Comparison of ENCODE assay signal across 12 cellular contexts in the genomic region with DNA sequence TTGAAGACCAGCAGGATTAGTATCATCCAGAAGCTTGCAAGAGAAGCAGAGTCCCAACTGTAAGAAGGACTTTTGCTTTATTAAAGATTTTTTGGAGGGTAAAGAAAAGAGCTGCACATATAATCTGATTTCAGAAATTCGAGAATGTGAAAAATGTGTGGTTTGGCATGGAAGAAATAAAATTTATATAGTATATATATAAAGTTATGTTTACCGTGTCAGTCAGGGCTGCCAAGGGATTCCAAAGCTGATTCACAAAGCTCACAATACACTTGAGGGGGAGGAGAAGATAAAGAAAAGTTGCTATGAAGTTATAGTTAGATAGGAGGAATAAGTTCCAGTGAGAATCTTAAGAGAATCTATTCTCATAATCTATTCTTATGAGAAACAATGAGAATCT.
DNase-seq lines count a peak whose midpoint lies in the region; ATAC-seq and TF ChIP-seq lines count a peak whose summit lies in the region.
"Had no signal": no experiment of that assay in that cellular context is flagged by ENCODE, and none has a peak within 500 bp of the region (broad histone marks: within the 10 kb centered on the region; RNA-seq: fewer than 3 reads in every experiment).

No MANE protein-coding gene starts in this region.

- H3K4me2 ChIP-seq in IMR-90 (ENCODE audit: low read depth, low read length) = no peak overlapping the region
- H3K4me2 ChIP-seq in H9 (ENCODE audit: insufficient read depth, insufficient read length, low read length) = no peak overlapping the region
- H3K4me2 ChIP-seq: BLaER1 treated with 17β-estradiol and CSF1 and Interleukin-3, amounts not matched to agents 10 nM and 100 nM had no signal

- H3K36me3 ChIP-seq in IMR-90 (ENCODE audit: control insufficient read depth, insufficient read depth, low read length) (no peaks in the 10 kb centered on the region), adipocyte (ENCODE audit: control insufficient read depth, insufficient read depth, low read length, severe bottlenecking) (no peaks in the 10 kb centered on the region)
- H3K36me3 ChIP-seq: BLaER1 treated with 17β-estradiol and CSF1 and Interleukin-3, amounts not matched to agents 10 nM and 100 nM had no signal

- H4K20me1 ChIP-seq in IMR-90 (ENCODE audit: insufficient read depth, low read length) = no peaks in the 10 kb centered on the region
- H4K20me1 ChIP-seq in H9 (ENCODE audit: control insufficient read depth, insufficient read depth, insufficient read length) = no peaks in the 10 kb centered on the region
- H4K20me1 ChIP-seq: BLaER1 treated with 17β-estradiol and CSF1 and Interleukin-3, amounts not matched to agents 10 nM and 100 nM had no signal

- no peaks in the 10 kb centered on the region for H3K27me3 Mint-ChIP-seq in activated CD4-positive, alpha-beta memory T cell treated with anti-CD3 and anti-CD28 coated beads for 36 hours
- no peaks in the 10 kb centered on the region for H3K27me3 Mint-ChIP-seq in H9 (ENCODE audit: low read depth)
- H3K27me3 Mint-ChIP-seq: CD4-positive, CD25-positive, alpha-beta regulatory T cell had no signal

- H2BK12ac ChIP-seq in H9 (ENCODE audit: insufficient read length, low read depth, low read length) = no peak overlapping the region

- no peak for TF ChIP-seq POLR2A in IMR-90 (IDR thresholded peaks at IDR 0.05; ENCODE audit: low read depth, low read length)

- H4K5ac ChIP-seq in IMR-90 (ENCODE audit: low read depth, low read length) (no peak overlapping the region; the same call in 1 of the 2 replicates), H9 (ENCODE audit: insufficient read length, low read depth, low read length) (no peak overlapping the region)

- no peak overlapping the region for H4K8ac ChIP-seq in IMR-90 (ENCODE audit: low read depth in 2 of 2, low read length in 2 of 2)
- H4K8ac ChIP-seq in H9 (replicated peaks; ENCODE audit: insufficient read length, low read depth, low read length) = no peak overlapping the region

- no peak overlapping the region for H3K23ac ChIP-seq in IMR-90 (ENCODE audit: low read depth, low read length)
- no peak overlapping the region for H3K23ac ChIP-seq in H9 (ENCODE audit: insufficient read length, low read depth, low read length)

- TF ChIP-seq CTCF in IMR-90 (conservative IDR thresholded peaks at IDR 0.05; ENCODE audit: low read depth, low read length) = no peak
- no peak for TF ChIP-seq CTCF in cardiac fibroblast (IDR thresholded peaks at IDR 0.05; ENCODE audit: low read depth, low read length)
- no peak for TF ChIP-seq CTCF in fibroblast of the aortic adventitia (IDR thresholded peaks at IDR 0.05; ENCODE audit: insufficient read depth, low read length)
- no peak for TF ChIP-seq CTCF in H9 (conservative IDR thresholded peaks at IDR 0.05)

- H3K27ac ChIP-seq in IMR-90 (ENCODE audit: insufficient read depth, low read length) (no peak overlapping the region), H9 (ENCODE audit: insufficient read length, low read depth, low read length) (no peak overlapping the region)
- H3K27ac ChIP-seq: BLaER1 treated with 17β-estradiol and CSF1 and Interleukin-3, amounts not matched to agents 10 nM and 100 nM had no signal

- H2BK5ac ChIP-seq in IMR-90 (ENCODE audit: low read depth, low read length, poor library complexity, severe bottlenecking) = peak overlapping the region; percentile 63
- no peak overlapping the region for H2BK5ac ChIP-seq in H9 (ENCODE audit: insufficient read length, low read length)

- no peak overlapping the region for H3K9ac ChIP-seq in IMR-90 (ENCODE audit: low read depth, low read length)
- no peak overlapping the region for H3K9ac ChIP-seq in adipocyte (ENCODE audit: low read length)
- H3K9ac ChIP-seq in H9 (ENCODE audit: extremely low read depth, insufficient read length, low read length) = no peak overlapping the region
- H3K9ac ChIP-seq: BLaER1 treated with 17β-estradiol and CSF1 and Interleukin-3, amounts not matched to agents 10 nM and 100 nM had no signal

- no peaks in the 10 kb centered on the region for H3K9me3 Mint-ChIP-seq in activated CD4-positive, alpha-beta memory T cell treated with anti-CD3 and anti-CD28 coated beads for 36 hours
- H3K9me3 Mint-ChIP-seq in H9 = no peaks in the 10 kb centered on the region

- H3K36me3 Mint-ChIP-seq in activated CD4-positive, alpha-beta memory T cell treated with anti-CD3 and anti-CD28 coated beads for 36 hours = no peaks in the 10 kb centered on the region
- no peaks in the 10 kb centered on the region for H3K36me3 Mint-ChIP-seq in H9 (ENCODE audit: insufficient read depth in 1 of 3, low read depth in 3 of 3)
- H3K36me3 Mint-ChIP-seq: CD4-positive, CD25-positive, alpha-beta regulatory T cell had no signal

- H3K79me1 ChIP-seq in IMR-90 (ENCODE audit: low read depth in 1 of 2, low read length in 2 of 2) = no peaks in the 10 kb centered on the region
- H3K79me1 ChIP-seq in H9 (ENCODE audit: insufficient read depth, low read depth, low read length, poor library complexity, severe bottlenecking) = no peaks in the 10 kb centered on the region

- WGBS in IMR-90 (ENCODE audit: extremely low coverage in 2 of 2, insufficient read length in 1 of 2), 2 experiments = 100% methylated on average over 1 of the region's 2 CpGs; no CpG with 5 or more reads in 1 of the 2 experiments
- WGBS in H9 (ENCODE audit: extremely low coverage, insufficient read length, low lambda C conversion rate) = no CpG with 5 or more reads among the region's 2 CpGs

- no peak overlapping the region for H3T11ph ChIP-seq in H9 (ENCODE audit: low read length)

- H3K14ac ChIP-seq in IMR-90 (replicated peaks; ENCODE audit: low read depth, low read length) (no peak overlapping the region), H9 (ENCODE audit: insufficient read depth, low read length) (no peak overlapping the region)

- no peak overlapping the region for H3K4me3 Mint-ChIP-seq in activated CD4-positive, alpha-beta memory T cell treated with anti-CD3 and anti-CD28 coated beads for 36 hours
- H3K4me3 Mint-ChIP-seq in H9 = no peak overlapping the region
- H3K4me3 Mint-ChIP-seq: CD4-positive, CD25-positive, alpha-beta regulatory T cell had no signal

- no peak overlapping the region for H3K4me3 ChIP-seq in IMR-90 (ENCODE audit: insufficient read depth, low read depth, low read length)
- no peak overlapping the region for H3K4me3 ChIP-seq in adipocyte (ENCODE audit: low read length)
- no peak overlapping the region for H3K4me3 ChIP-seq in cardiac fibroblast (replicated peaks in 1 of 2; ENCODE audit: low read depth in 2 of 2, low read length in 2 of 2)
- no peak overlapping the region for H3K4me3 ChIP-seq in fibroblast of the aortic adventitia (ENCODE audit: low read depth, low read length)
- H3K4me3 ChIP-seq: BLaER1 treated with 17β-estradiol and CSF1 and Interleukin-3, amounts not matched to agents 10 nM and 100 nM had no signal

- H3K18ac ChIP-seq in IMR-90 (ENCODE audit: low read depth, low read length) (peak overlapping the region; percentile 37; the same call in 1 of the 2 replicates), H9 (ENCODE audit: insufficient read length, low read depth, low read length) (no peak overlapping the region)

- H3K9me3 ChIP-seq in IMR-90 (ENCODE audit: control insufficient read depth, insufficient read depth, low read length) (no peaks in the 10 kb centered on the region), adipocyte (ENCODE audit: control insufficient read depth, low read length) (peaks cover 2% of the 10 kb centered on the region), H9 (ENCODE audit: control insufficient read depth, low read depth, low read length) (no peaks in the 10 kb centered on the region)
- H3K9me3 ChIP-seq: BLaER1 treated with 17β-estradiol and CSF1 and Interleukin-3, amounts not matched to agents 10 nM and 100 nM had no signal

- H2AK5ac ChIP-seq in IMR-90 (ENCODE audit: low read depth, low read length) (no peak overlapping the region), H9 (ENCODE audit: insufficient read length, low read length) (no peak overlapping the region)

- 0 out of 2 replicates have a peak overlapping the region, but pooled peaks have one; percentile 13 for H2BK120ac ChIP-seq in IMR-90 (ENCODE audit: low read depth, low read length)
- no peak overlapping the region for H2BK120ac ChIP-seq in H9 (ENCODE audit: low read depth, low read length, poor library complexity, severe bottlenecking)

- peak; percentile 28 for ATAC-seq in IMR-90 (ENCODE audit: low read depth)
- ATAC-seq: HCT116 had no signal

- H3K27me3 ChIP-seq in IMR-90 (ENCODE audit: control insufficient read depth, insufficient read depth, low read length) (no peaks in the 10 kb centered on the region), adipocyte (replicated peaks; ENCODE audit: control insufficient read depth, insufficient read depth, low read length) (no peaks in the 10 kb centered on the region), H9 (ENCODE audit: insufficient read depth, low read length) (no peaks in the 10 kb centered on the region)
- H3K27me3 ChIP-seq: BLaER1 treated with 17β-estradiol and CSF1 and Interleukin-3, amounts not matched to agents 10 nM and 100 nM had no signal

- H3K9me1 ChIP-seq in IMR-90 (ENCODE audit: insufficient read depth, low read length) = no peaks in the 10 kb centered on the region

- in situ Hi-C loops in IMR-90 (cut with MboI; ENCODE audit: low sequenced_read_pairs) = no loop called here

- no peaks in the 10 kb centered on the region for H3K79me2 ChIP-seq in H9 (ENCODE audit: insufficient read depth, low read length)

- peaks cover 5% of the 10 kb centered on the region for H3K4me1 Mint-ChIP-seq in activated CD4-positive, alpha-beta memory T cell treated with anti-CD3 and anti-CD28 coated beads for 36 hours (ENCODE audit: low read depth)
- peaks cover 14% of the 10 kb centered on the region in 2 experiments for H3K4me1 Mint-ChIP-seq in H9

- H2BK20ac ChIP-seq in IMR-90 (ENCODE audit: low read depth, low read length) (no peak overlapping the region), H9 (ENCODE audit: low read depth, low read length, poor library complexity, severe bottlenecking) (no peak overlapping the region)

- TF ChIP-seq RAD21 in IMR-90 (IDR thresholded peaks at IDR 0.05; ENCODE audit: low read length) = no peak

- peaks cover 5% of the 10 kb centered on the region; the same call in 1 of the 2 replicates for H3K4me1 ChIP-seq in IMR-90 (ENCODE audit: control insufficient read depth, insufficient read depth, low read length)
- H3K4me1 ChIP-seq in adipocyte (ENCODE audit: control insufficient read depth, insufficient read depth, low read length) = no peaks in the 10 kb centered on the region
- H3K4me1 ChIP-seq in H9 (ENCODE audit: insufficient read depth, low read length) = no peaks in the 10 kb centered on the region

- H3K56ac ChIP-seq in IMR-90 (ENCODE audit: extremely low read depth, insufficient read depth, low read length) (no peak overlapping the region), H9 (ENCODE audit: insufficient read length, low read depth, low read length) (no peak overlapping the region)

- POLR2A ChIA-PET in IMR-90 (lab: Charles Lee; ENCODE audit: unreplicated experiment) = no interaction called here
- POLR2A ChIA-PET in activated CD4-positive, alpha-beta memory T cell treated with anti-CD3 and anti-CD28 coated beads for 36 hours (lab: Charles Lee) = no interaction called here

- BruUV-seq in IMR-90 (replicated peaks; lab: Mats Ljungman, UMichigan) = no TSS peak

- H3K4ac ChIP-seq in IMR-90 (ENCODE audit: low read depth, low read length) = no peak overlapping the region
- no peak overlapping the region for H3K4ac ChIP-seq in H9 (ENCODE audit: low read depth, low read length)

- CTCF ChIA-PET in IMR-90 (lab: Yijun Ruan, JAX) = no interaction called here
- CTCF ChIA-PET in activated CD4-positive, alpha-beta memory T cell treated with anti-CD3 and anti-CD28 coated beads for 36 hours (lab: Charles Lee) = no interaction called here

- H4K91ac ChIP-seq in IMR-90 (ENCODE audit: insufficient read depth, low read depth, low read length) = no peak overlapping the region
- no peak overlapping the region for H4K91ac ChIP-seq in H9 (ENCODE audit: insufficient read length, low read depth, low read length)

- H3K27ac Mint-ChIP-seq in activated CD4-positive, alpha-beta memory T cell treated with anti-CD3 and anti-CD28 coated beads for 36 hours = no peak overlapping the region
- no peak overlapping the region for H3K27ac Mint-ChIP-seq in H9
- H3K27ac Mint-ChIP-seq: CD4-positive, CD25-positive, alpha-beta regulatory T cell had no signal

- H2BK15ac ChIP-seq in IMR-90 (ENCODE audit: low read depth, low read length) = no peak overlapping the region
- no peak overlapping the region for H2BK15ac ChIP-seq in H9 (ENCODE audit: low read depth, low read length)

- no peaks in the 10 kb centered on the region for H3K23me2 ChIP-seq in H9 (ENCODE audit: insufficient read length, low read depth, low read length, poor library complexity, severe bottlenecking)

- DNase-seq in IMR-90 = peak; percentile 39
- DNase-seq in adipocyte (ENCODE audit: low read depth) = peak; percentile 50
- DNase-seq in cardiac fibroblast (ENCODE audit: low read depth in 2 of 2) = peak; percentile 6 to 23
- DNase-seq in fibroblast of the aortic adventitia (ENCODE audit: low read depth) = peak; percentile 52
- DNase-seq in 8988T = no peak
- no peak for DNase-seq in activated CD4-positive, alpha-beta memory T cell treated with anti-CD3 and anti-CD28 coated beads for 36 hours
- no peak for DNase-seq in H9
- DNase-seq: ACHN; CD4-positive, CD25-positive, alpha-beta regulatory T cell; DMS53 had no signal

- intact Hi-C loops in IMR-90 (cut with micrococcal nuclease) = no loop called here
- intact Hi-C loops in activated CD4-positive, alpha-beta memory T cell treated with anti-CD3 and anti-CD28 coated beads for 36 hours (cut with micrococcal nuclease) = no loop called here

- H2AFZ ChIP-seq in IMR-90 (replicated peaks; ENCODE audit: low read length, poor library complexity) = no peak overlapping the region
- H2AFZ ChIP-seq in H9 (ENCODE audit: low read length) = no peak overlapping the region

- H2AK9ac ChIP-seq in IMR-90 (replicated peaks; ENCODE audit: low read depth, low read length, poor library complexity) = no peak overlapping the region

- dilution Hi-C loops in IMR-90 (cut with HindIII; ENCODE audit: low sequenced_read_pairs, unreplicated experiment) = no loop called here

Comparison
In these comparisons a context has a peak if more than half of its experiments do, and no peak if none do; other contexts are left out.
1. DNase-seq: peak in IMR-90 (single experiment), adipocyte (single experiment), cardiac fibroblast (2 of 2) and fibroblast of the aortic adventitia (single experiment); none in 8988T (single experiment), activated CD4-positive, alpha-beta memory T cell treated with anti-CD3 and anti-CD28 coated beads for 36 hours (single experiment) and H9 (single experiment).